17 cellular contexts compared by ENCODE assay signal in the genomic region with DNA sequence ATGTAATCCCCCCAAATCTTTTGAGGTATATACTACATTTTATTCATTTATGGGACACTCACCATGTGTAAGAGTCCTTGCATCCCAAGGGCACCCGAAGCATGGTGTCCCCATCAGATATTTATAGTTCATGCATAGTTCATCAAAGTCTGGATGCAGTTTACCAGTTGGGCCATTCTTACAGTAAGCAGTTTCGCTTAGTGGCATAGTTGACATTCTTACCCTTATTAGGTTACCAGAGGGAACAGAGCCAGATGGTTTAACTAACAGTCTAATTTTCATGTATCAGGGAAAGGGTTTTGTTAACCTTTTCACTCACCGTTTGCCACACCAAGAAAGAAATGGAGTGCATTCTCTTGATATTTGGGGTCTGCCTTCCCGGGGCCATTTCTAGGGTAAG. TPM values are rescaled to one million over a fixed set of nuclear protein-coding genes. Genes with fewer than 3 reads are reported as not detected.
A peak's percentile ranks its signal among the peaks of the same experiment; 100 is the strongest.
DNase-seq lines count a peak whose midpoint lies in the region; ATAC-seq and TF ChIP-seq lines count a peak whose summit lies in the region.
"Had no signal": no experiment of that assay in that cellular context is flagged by ENCODE, and none has a peak within 500 bp of the region (broad histone marks: within the 10 kb centered on the region; RNA-seq: fewer than 3 reads in every experiment).

No MANE protein-coding gene starts in this region.

- H3K9me3 ChIP-seq in esophagus muscularis mucosa = no peaks in the 10 kb centered on the region
- no peaks in the 10 kb centered on the region for H3K9me3 ChIP-seq in lower lobe of right lung
- H3K9me3 ChIP-seq: mucosa of descending colon, uterus had no signal

- no peak for TF ChIP-seq RAD21 in Ishikawa (IDR thresholded peaks at IDR 0.05; ENCODE audit: low read depth)

- TF ChIP-seq POLR2A in esophagus muscularis mucosa (IDR thresholded peaks at IDR 0.05; ENCODE audit: low read depth) = no peak

- 41% methylated on average over 4 of the region's 4 CpGs for WGBS in esophagus muscularis mucosa

- DNase-seq in AG08396 (ENCODE audit: low spot score) (peak; percentile 58), esophagus muscularis mucosa (ENCODE audit: extremely low spot score) (peak; percentile 62), lower lobe of right lung (no peak), cortex of kidney (lab: John Stamatoyannopoulos, UW) (no peak), putamen (ENCODE audit: low spot score) (no peak)
- DNase-seq: activated T-cell treated with anti-CD3 and anti-CD28 coated beads, Interleukin-2, amount 50 U/mL, for 72 hours; cerebellar nuclear complex; glutamatergic neuron; KBM-7; mucosa of descending colon; NCI-H1105 treated with DMSO at 0.1 percent for 48 hours; stimulated activated naive CD8-positive, alpha-beta T cell treated with anti-CD3 and anti-CD28 coated beads, Interleukin-15, amount 100 ng/mL, for 72 hours; uterus had no signal

- TF ChIP-seq CTCF in esophagus muscularis mucosa (IDR thresholded peaks at IDR 0.05) = no peak
- TF ChIP-seq CTCF in lower lobe of right lung (IDR thresholded peaks at IDR 0.05) = no peak

- ATAC-seq in lower lobe of right lung (peak; percentile 34 to 67), GM21528 (IDR thresholded peaks at IDR 0.05; ENCODE audit: low FRiP score, unreplicated experiment) (no peak), GM21723 (IDR thresholded peaks at IDR 0.05; ENCODE audit: unreplicated experiment) (no peak)
- ATAC-seq: activated T-cell treated with anti-CD3 and anti-CD28 coated beads, Interleukin-2, amount 50 U/mL, for 72 hours; mucosa of descending colon; stimulated activated naive CD8-positive, alpha-beta T cell treated with anti-CD3 and anti-CD28 coated beads, Interleukin-15, amount 100 ng/mL, for 72 hours had no signal

- H3K4me1 ChIP-seq in esophagus muscularis mucosa (peaks cover 9 to 26% (median 16%) of the 10 kb centered on the region in 4 donors), lower lobe of right lung (peaks cover 3% of the 10 kb centered on the region)
- H3K4me1 ChIP-seq: uterus had no signal

- intact Hi-C loops in esophagus muscularis mucosa (cut with DNase I) = no loop called here
- intact Hi-C loops in lower lobe of right lung (cut with DNase I) = no loop called here

- no peaks in the 10 kb centered on the region for H3K27me3 ChIP-seq in esophagus muscularis mucosa
- H3K27me3 ChIP-seq in lower lobe of right lung (ENCODE audit: low read depth) = no peaks in the 10 kb centered on the region
- H3K27me3 ChIP-seq: uterus had no signal

- H3K36me3 ChIP-seq in esophagus muscularis mucosa (no peaks in the 10 kb centered on the region), lower lobe of right lung (no peaks in the 10 kb centered on the region)
- H3K36me3 ChIP-seq: uterus had no signal

- no peak for TF ChIP-seq EP300 in Ishikawa (IDR thresholded peaks at IDR 0.05; ENCODE audit: borderline replicate concordance)
- TF ChIP-seq EP300 in esophagus muscularis mucosa (IDR thresholded peaks at IDR 0.05) = no peak

- H3K27ac ChIP-seq in esophagus muscularis mucosa (replicated peaks in 1 of 4) (peak overlapping the region in 1 of 4 donors; percentile 35), lower lobe of right lung (no peak overlapping the region)
- H3K27ac ChIP-seq: HL-60, uterus had no signal

- H3K4me3 ChIP-seq in esophagus muscularis mucosa (no peak overlapping the region), lower lobe of right lung (no peak overlapping the region)
- H3K4me3 ChIP-seq: mucosa of descending colon, uterus had no signal

TF ChIP-seq in Ishikawa, 13 proteins besides CTCF, POLR2A, EP300 and RAD21:
- TF ChIP-seq CEBPB (IDR thresholded peaks at IDR 0.05) (no peak), CREB1 (IDR thresholded peaks at IDR 0.05; ENCODE audit: low read depth) (no peak), TEAD4 (IDR thresholded peaks at IDR 0.05) (peak; percentile 77), ZBTB7A (IDR thresholded peaks at IDR 0.05; ENCODE audit: low read depth) (no peak)
- TF ChIP-seq, protein P1, sequence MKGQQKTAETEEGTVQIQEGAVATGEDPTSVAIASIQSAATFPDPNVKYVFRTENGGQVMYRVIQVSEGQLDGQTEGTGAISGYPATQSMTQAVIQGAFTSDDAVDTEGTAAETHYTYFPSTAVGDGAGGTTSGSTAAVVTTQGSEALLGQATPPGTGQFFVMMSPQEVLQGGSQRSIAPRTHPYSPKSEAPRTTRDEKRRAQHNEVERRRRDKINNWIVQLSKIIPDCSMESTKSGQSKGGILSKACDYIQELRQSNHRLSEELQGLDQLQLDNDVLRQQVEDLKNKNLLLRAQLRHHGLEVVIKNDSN (IDR thresholded peaks at IDR 0.05) = no peak

RNA-seq across cellular contexts. Expression of a gene that starts 7.1 kb away (rescaled TPM):
- total RNA-seq in esophagus muscularis mucosa = 10 to 100 TPM; 13.9 to 19.1 (median 17.2) TPM
- 16.1 TPM for total RNA-seq in lower lobe of right lung

Comparison
In these comparisons a context has a peak if more than half of its experiments do, and no peak if none do; other contexts are left out.
1. DNase-seq: peak in AG08396 (single experiment) and esophagus muscularis mucosa (single experiment); none in lower lobe of right lung (single experiment), cortex of kidney (single experiment) and putamen (single experiment).
2. ATAC-seq: peak in lower lobe of right lung (2 of 2); none in GM21528 (single experiment) and GM21723 (single experiment).